Comparison of ENCODE assay signal across 20 cellular contexts in the genomic region with DNA sequence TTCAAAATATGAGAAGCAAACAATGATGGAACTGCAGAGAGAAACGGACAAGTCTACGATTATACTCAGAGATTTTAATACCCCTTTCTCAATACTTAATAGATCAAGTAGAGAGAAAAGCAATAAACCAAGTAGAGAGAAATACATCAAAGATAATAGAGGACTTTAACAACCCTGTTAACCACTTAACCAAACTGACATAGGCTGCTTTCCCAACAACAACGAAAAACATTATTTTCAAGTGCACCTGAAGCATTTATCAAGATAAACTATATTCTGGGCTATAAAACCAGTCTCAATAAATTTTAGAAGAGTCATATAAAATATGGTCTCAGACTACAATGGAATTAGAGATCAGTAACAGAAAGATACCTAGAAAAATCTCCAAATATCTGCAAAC.
DNase-seq lines count a peak whose midpoint lies in the region; ATAC-seq, FAIRE-seq and TF ChIP-seq lines count a peak whose summit lies in the region.
"Had no signal": no experiment of that assay in that cellular context is flagged by ENCODE, and none has a peak within 500 bp of the region (broad histone marks: within the 10 kb centered on the region; RNA-seq: fewer than 3 reads in every experiment).

No MANE protein-coding gene starts in this region.

- H3K36me3 ChIP-seq in KOPT-K1 (ENCODE audit: insufficient read depth, low read length) = peaks cover 13% of the 10 kb centered on the region; the same call in 1 of the 2 replicates

- DNase-seq in NCI-H1105 treated with DMSO at 0.1 percent for 48 hours (lab: John Stamatoyannopoulos, UW) (peak; percentile 21), NCI-H1105 (lab: John Stamatoyannopoulos, UW) (no peak), H54 (ENCODE audit: insufficient read length, low spot score) (no peak), retina (no peak), erythroblast (lab: John Stamatoyannopoulos, UW) (no peak)
- DNase-seq in activated T-cell treated with anti-CD3 and anti-CD28 coated beads, Interleukin-2, amount 50 U/mL, for 4 hours = no peak
- DNase-seq: CD4-positive, alpha-beta T cell; CD8-positive, alpha-beta memory T cell; DMS 273 treated with DMSO at 0.1 percent for 48 hours; DND-41; GOT3; H7; HCEC 1CT; HFFc6 had no signal

- peaks cover 9% of the 10 kb centered on the region for H3K36me3 Mint-ChIP-seq in activated T-cell treated with anti-CD3 and anti-CD28 coated beads, Interleukin-2, amount 50 U/mL, for 4 hours (ENCODE audit: insufficient read depth)

- H3K9me3 ChIP-seq in KOPT-K1 (ENCODE audit: insufficient read depth, low read length, poor library complexity, severe bottlenecking) = no peaks in the 10 kb centered on the region
- H3K9me3 ChIP-seq: BLaER1 had no signal

- no peaks in the 10 kb centered on the region for H3K27me3 Mint-ChIP-seq in activated T-cell treated with anti-CD3 and anti-CD28 coated beads, Interleukin-2, amount 50 U/mL, for 4 hours (ENCODE audit: low read depth)
- H3K27me3 Mint-ChIP-seq: CD4-positive, alpha-beta T cell; CD8-positive, alpha-beta memory T cell had no signal

- H3K9me3 Mint-ChIP-seq in activated T-cell treated with anti-CD3 and anti-CD28 coated beads, Interleukin-2, amount 50 U/mL, for 4 hours = no peaks in the 10 kb centered on the region
- H3K9me3 Mint-ChIP-seq: CD4-positive, alpha-beta T cell; CD8-positive, alpha-beta memory T cell; HFFc6 had no signal

- TF ChIP-seq POLR2A in H54 (IDR thresholded peaks at IDR 0.05; ENCODE audit: low read depth, low read length) = no peak
- no peak for TF ChIP-seq POLR2A in erythroblast (IDR thresholded peaks at IDR 0.05; ENCODE audit: low read length)

- ATAC-seq in activated T-cell treated with anti-CD3 and anti-CD28 coated beads, Interleukin-2, amount 50 U/mL, for 4 hours = no peak

- H3K27ac ChIP-seq in KOPT-K1 (ENCODE audit: low read depth, low read length, poor library complexity, severe bottlenecking) = peak overlapping the region; percentile 60
- H3K27ac ChIP-seq: 22Rv1, BLaER1, C4-2B had no signal

- no peak overlapping the region for H3K4me3 Mint-ChIP-seq in activated T-cell treated with anti-CD3 and anti-CD28 coated beads, Interleukin-2, amount 50 U/mL, for 4 hours
- H3K4me3 Mint-ChIP-seq: B cell; CD4-positive, alpha-beta T cell; CD8-positive, alpha-beta memory T cell; HFFc6 had no signal

- FAIRE-seq in H54 (lab: Jason Lieb, UNC) = peak; percentile 65
- FAIRE-seq: D721Med had no signal

- peaks cover 56% of the 10 kb centered on the region for H3K4me1 Mint-ChIP-seq in activated T-cell treated with anti-CD3 and anti-CD28 coated beads, Interleukin-2, amount 50 U/mL, for 4 hours (ENCODE audit: low read depth)
- H3K4me1 Mint-ChIP-seq: B cell had no signal
